ENCODE assay signal across 8 cellular contexts in genomic region chr15:66851226-66852063, GRCh38.
A peak's percentile ranks its signal among the peaks of the same experiment; 100 is the strongest.
DNase-seq lines count a peak whose midpoint lies in the region; ATAC-seq and TF ChIP-seq lines count a peak whose summit lies in the region.

No MANE protein-coding gene starts in this region.

- H3K9me3 Mint-ChIP-seq in activated CD4-positive, alpha-beta T cell treated with anti-CD3 and anti-CD28 coated beads for 36 hours (ENCODE audit: low read depth): no peaks in the 10 kb centered on the region
- no peaks in the 10 kb centered on the region for H3K9me3 Mint-ChIP-seq in chondrocyte (ENCODE audit: low read depth)

- no peak overlapping the region for H3K4me3 Mint-ChIP-seq in activated CD4-positive, alpha-beta T cell treated with anti-CD3 and anti-CD28 coated beads for 36 hours
- H3K4me3 Mint-ChIP-seq in chondrocyte (ENCODE audit: unreplicated experiment): no peak overlapping the region

- ATAC-seq in HG02759 (IDR thresholded peaks at IDR 0.05; ENCODE audit: unreplicated experiment): peak; percentile 77
- ATAC-seq in activated CD4-positive, alpha-beta T cell treated with anti-CD3 and anti-CD28 coated beads for 36 hours: peak; percentile 100
- ATAC-seq in right lobe of liver: peak; percentile 92 to 97 (median 94)
- ATAC-seq in GM19397 (IDR thresholded peaks at IDR 0.05; ENCODE audit: unreplicated experiment): no peak

- TF ChIP-seq CTCF in chondrocyte (IDR thresholded peaks at IDR 0.05) (peak; percentile 98), right lobe of liver (IDR thresholded peaks at IDR 0.05) (peak; percentile 90 to 98 (median 94))

- TF ChIP-seq POLR2A in right lobe of liver (IDR thresholded peaks at IDR 0.05): no peak

- H3K27me3 Mint-ChIP-seq in activated CD4-positive, alpha-beta T cell treated with anti-CD3 and anti-CD28 coated beads for 36 hours: peaks cover 15% of the 10 kb centered on the region
- H3K27me3 Mint-ChIP-seq in chondrocyte (ENCODE audit: low read depth): no peaks in the 10 kb centered on the region

- WGBS in right lobe of liver (ENCODE audit: insufficient coverage, low coverage, low lambda C conversion rate, missing lambda C conversion rate): 21% methylated on average over 20 of the region's 29 CpGs

- DNase-seq in DMS79 treated with DMSO at 0.1 percent for 48 hours (lab: John Stamatoyannopoulos, UW) (peak; percentile 51), NCI-H510A (lab: John Stamatoyannopoulos, UW) (peak; percentile 31), chondrocyte (ENCODE audit: low spot score) (no peak), right lobe of liver (peak; percentile 74 to 82 (median 79))
- peak; percentile 90 for DNase-seq in activated CD4-positive, alpha-beta T cell treated with anti-CD3 and anti-CD28 coated beads for 36 hours
- peak; percentile 82 for DNase-seq in stimulated activated CD4-positive, alpha-beta T cell treated with anti-CD3 and anti-CD28 coated beads, Interleukin-4, amount 100 ng/mL, for 1 hour

- POLR2A ChIA-PET in activated CD4-positive, alpha-beta T cell treated with anti-CD3 and anti-CD28 coated beads for 36 hours (lab: Charles Lee): no interaction called here

- CTCF ChIA-PET in activated CD4-positive, alpha-beta T cell treated with anti-CD3 and anti-CD28 coated beads for 36 hours (lab: Charles Lee): interaction anchor here (0.6 to 3.3 kb wide), 45 partner anchors 10 to 1800 kb away, joined by 3 to 33 read pairs (median 4); no protein-coding TSS in a partner anchor

- intact Hi-C loops in activated CD4-positive, alpha-beta T cell treated with anti-CD3 and anti-CD28 coated beads for 36 hours (cut with DNase I, micrococcal nuclease): loop anchor here (1.0 to 5.0 kb wide), 4 partner anchors 149 to 248 kb away; partner anchors contain the start of gene SMAD6 (in 2 of the 2)
- intact Hi-C loops in right lobe of liver (cut with DNase I): no loop called here

- H3K27ac ChIP-seq in right lobe of liver: no peak overlapping the region

- no peaks in the 10 kb centered on the region for H3K27me3 ChIP-seq in right lobe of liver

- H3K4me3 ChIP-seq in right lobe of liver: no peak overlapping the region

- H3K36me3 Mint-ChIP-seq in activated CD4-positive, alpha-beta T cell treated with anti-CD3 and anti-CD28 coated beads for 36 hours (ENCODE audit: low read depth): no peaks in the 10 kb centered on the region
- no peaks in the 10 kb centered on the region for H3K36me3 Mint-ChIP-seq in chondrocyte (ENCODE audit: low read depth)

- H3K36me3 ChIP-seq in right lobe of liver: no peaks in the 10 kb centered on the region

- H3K9me3 ChIP-seq in right lobe of liver: no peaks in the 10 kb centered on the region

- peak overlapping the region; percentile 58 for H3K27ac Mint-ChIP-seq in activated CD4-positive, alpha-beta T cell treated with anti-CD3 and anti-CD28 coated beads for 36 hours
- peak overlapping the region; percentile 76 for H3K27ac Mint-ChIP-seq in chondrocyte (ENCODE audit: unreplicated experiment)

- peaks cover 6% of the 10 kb centered on the region for H3K4me1 Mint-ChIP-seq in activated CD4-positive, alpha-beta T cell treated with anti-CD3 and anti-CD28 coated beads for 36 hours
- peaks cover 30% of the 10 kb centered on the region for H3K4me1 Mint-ChIP-seq in chondrocyte (ENCODE audit: low read depth)

- peaks cover 0 to 6% (median 0%) of the 10 kb centered on the region in 4 donors for H3K4me1 ChIP-seq in right lobe of liver

Comparison
In these comparisons a context has a peak if more than half of its experiments do, and no peak if none do; other contexts are left out.
1. intact Hi-C loops: an anchor here in activated CD4-positive, alpha-beta T cell treated with anti-CD3 and anti-CD28 coated beads for 36 hours (1.0 to 5.0 kb wide); none called in right lobe of liver.